Comparison of ENCODE assay signal across 27 cellular contexts in the genomic region with DNA sequence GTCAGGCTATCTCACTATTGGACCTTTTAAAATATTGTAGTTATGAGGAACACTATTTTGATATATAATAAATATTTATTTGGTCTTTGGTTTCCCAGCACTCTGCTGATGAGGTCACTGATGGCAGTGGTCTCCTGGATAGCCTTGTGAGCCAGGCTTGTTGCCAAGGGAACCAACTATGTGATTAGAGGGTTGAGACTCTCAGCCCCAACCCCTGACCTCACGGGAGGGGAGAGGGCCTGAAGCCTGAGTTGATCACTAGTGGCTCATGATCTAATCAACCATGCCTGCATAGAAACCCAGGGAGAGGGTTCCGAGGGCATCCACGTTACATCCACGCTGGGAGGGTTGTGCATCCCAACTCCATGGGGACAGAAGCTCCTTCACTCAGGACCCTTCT. TPM values are rescaled to one million over a fixed set of nuclear protein-coding genes. Genes with fewer than 3 reads are reported as not detected.
A peak's percentile ranks its signal among the peaks of the same experiment; 100 is the strongest.
DNase-seq lines count a peak whose midpoint lies in the region; ATAC-seq and TF ChIP-seq lines count a peak whose summit lies in the region.
"Had no signal": no experiment of that assay in that cellular context is flagged by ENCODE, and none has a peak within 500 bp of the region (broad histone marks: within the 10 kb centered on the region; RNA-seq: fewer than 3 reads in every experiment).

No MANE protein-coding gene starts in this region.

- H3K27me3 ChIP-seq in GM23338 (ENCODE audit: insufficient read depth) (no peaks in the 10 kb centered on the region), endodermal cell (ENCODE audit: control insufficient read depth, insufficient read depth, low read length, poor library complexity, severe bottlenecking) (no peaks in the 10 kb centered on the region), neural cell (ENCODE audit: insufficient read depth, low read depth, low read length) (no peaks in the 10 kb centered on the region)
- no peaks in the 10 kb centered on the region for H3K27me3 ChIP-seq in CD4-positive, alpha-beta T cell (ENCODE audit: control insufficient read depth, insufficient read depth, low read length)
- H3K27me3 ChIP-seq: pancreas, spleen had no signal

- intact Hi-C loops in CD4-positive, alpha-beta T cell (cut with DNase I, micrococcal nuclease), result loop anchor here in 1 of 2 experiments (10.0 kb wide), 1 partner anchor 945 kb away; a partner anchor contains a TSS

- H2AFZ ChIP-seq in GM23338, result no peak overlapping the region
- no peak overlapping the region for H2AFZ ChIP-seq in neural cell (ENCODE audit: low read depth, low read length)

- no peaks in the 10 kb centered on the region for H3K9me3 ChIP-seq in endodermal cell (ENCODE audit: control insufficient read depth, low read length)
- H3K9me3 ChIP-seq in neural cell (ENCODE audit: low read length), result no peaks in the 10 kb centered on the region
- H3K9me3 ChIP-seq in CD4-positive, alpha-beta T cell (ENCODE audit: control insufficient read depth, low read length), result no peaks in the 10 kb centered on the region
- H3K9me3 ChIP-seq: lower lobe of right lung, pancreas, SK-N-SH, spleen had no signal

- no peaks in the 10 kb centered on the region for H3K27me3 Mint-ChIP-seq in GM23338 (ENCODE audit: insufficient read depth, low read depth, poor library complexity)
- no peaks in the 10 kb centered on the region for H3K27me3 Mint-ChIP-seq in endodermal cell (ENCODE audit: insufficient read depth)
- no peaks in the 10 kb centered on the region for H3K27me3 Mint-ChIP-seq in CD4-positive, alpha-beta T cell
- H3K27me3 Mint-ChIP-seq: activated CD4-positive, alpha-beta T cell treated with anti-CD3 and anti-CD28 coated beads, Interleukin-2, amount 10 ng/mL, durations not matched to agents 24 days and 14 days; activated naive CD8-positive, alpha-beta T cell treated with anti-CD3 and anti-CD28 coated beads for 36 hours had no signal

- H3K79me2 ChIP-seq in GM23338 (replicated peaks; ENCODE audit: insufficient read depth) (peaks cover 100% of the 10 kb centered on the region), neural cell (replicated peaks; ENCODE audit: insufficient read depth, low read length) (peaks cover 88% of the 10 kb centered on the region)

- TF ChIP-seq CTCF in GM23338 (conservative IDR thresholded peaks at IDR 0.05; ENCODE audit: low read depth in 2 of 2) (no peak), endodermal cell (conservative IDR thresholded peaks at IDR 0.05) (no peak), neural cell (IDR thresholded peaks at IDR 0.05; ENCODE audit: poor library complexity, severe bottlenecking) (no peak)
- TF ChIP-seq CTCF in CD4-positive, alpha-beta T cell (IDR thresholded peaks at IDR 0.05), result no peak

- H3K9me3 Mint-ChIP-seq in GM23338, result peaks cover 3% of the 10 kb centered on the region; the same call in 1 of the 3 replicates
- H3K9me3 Mint-ChIP-seq in endodermal cell, result no peaks in the 10 kb centered on the region
- H3K9me3 Mint-ChIP-seq in CD4-positive, alpha-beta T cell, result peaks cover 2% of the 10 kb centered on the region

- H3K9me2 ChIP-seq in GM23338 (ENCODE audit: insufficient read depth) (no peaks in the 10 kb centered on the region), neural cell (ENCODE audit: insufficient read depth, low read length) (no peaks in the 10 kb centered on the region)
- H3K9me2 ChIP-seq: SK-N-SH had no signal

- H3K4me1 Mint-ChIP-seq in GM23338 (peaks cover 71% of the 10 kb centered on the region), endodermal cell (peaks cover 15% of the 10 kb centered on the region)
- peaks cover 63% of the 10 kb centered on the region for H3K4me1 Mint-ChIP-seq in CD4-positive, alpha-beta T cell (ENCODE audit: low read depth)

- WGBS in endodermal cell (ENCODE audit: insufficient coverage in 1 of 2, insufficient read length in 1 of 2), 2 experiments, result 75 to 90% methylated on average over 4 of the region's 4 CpGs

- H3F3A ChIP-seq in GM23338 (replicated peaks; ENCODE audit: low read depth) (no peaks in the 10 kb centered on the region), neural cell (ENCODE audit: insufficient read depth, low read length, poor library complexity, severe bottlenecking) (no peaks in the 10 kb centered on the region)

- H3K36me3 ChIP-seq in GM23338 (ENCODE audit: insufficient read depth), result 0 out of 2 replicates have a peak, but pooled peaks cover 7% of the 10 kb centered on the region
- peaks cover 8% of the 10 kb centered on the region for H3K36me3 ChIP-seq in endodermal cell (ENCODE audit: control insufficient read depth, insufficient read depth, low read length)
- H3K36me3 ChIP-seq in neural cell (ENCODE audit: insufficient read depth, low read length), result no peaks in the 10 kb centered on the region
- H3K36me3 ChIP-seq: lower lobe of right lung, pancreas, spleen had no signal

- no peak for TF ChIP-seq RAD21 in neural cell (conservative IDR thresholded peaks at IDR 0.05)

- no peak for TF ChIP-seq EP300 in neural cell (conservative IDR thresholded peaks at IDR 0.05; ENCODE audit: poor library complexity, severe bottlenecking)

- no peak overlapping the region for H3K27ac Mint-ChIP-seq in GM23338
- H3K27ac Mint-ChIP-seq in endodermal cell, result no peak overlapping the region
- no peak overlapping the region for H3K27ac Mint-ChIP-seq in CD4-positive, alpha-beta T cell
- H3K27ac Mint-ChIP-seq: activated CD4-positive, alpha-beta T cell treated with anti-CD3 and anti-CD28 coated beads, Interleukin-2, amount 10 ng/mL, durations not matched to agents 24 days and 14 days; activated naive CD8-positive, alpha-beta T cell treated with anti-CD3 and anti-CD28 coated beads for 36 hours had no signal

- ATAC-seq in GM23338, result peak; percentile 56
- ATAC-seq in CD4-positive, alpha-beta T cell (ENCODE audit: poor library complexity), result no peak
- ATAC-seq: lower lobe of right lung, natural killer cell, right cardiac atrium had no signal

- CTCF ChIA-PET in CD4-positive, alpha-beta T cell (lab: Charles Lee), result no interaction called here

- peak; percentile 60 for DNase-seq in GM23338 (ENCODE audit: low spot score)
- peak; percentile 28 for DNase-seq in NCI-H69 (lab: John Stamatoyannopoulos, UW)
- DNase-seq in endodermal cell, result peak; percentile 66
- DNase-seq in HPDE6-E6E7 (ENCODE audit: extremely low spot score), result no peak
- DNase-seq in CD4-positive, alpha-beta T cell, result no peak
- no peak for DNase-seq in CD1c-positive myeloid dendritic cell (ENCODE audit: extremely low spot score)
- no peak for DNase-seq in T-helper 9 cell
- DNase-seq: activated CD4-positive, alpha-beta T cell treated with anti-CD3 and anti-CD28 coated beads, Interleukin-2, amount 10 ng/mL, durations not matched to agents 24 days and 14 days; activated effector memory CD4-positive, alpha-beta T cell treated with anti-CD3 and anti-CD28 coated beads, Interleukin-2, amount 50 U/mL, for 16 hours; activated naive CD8-positive, alpha-beta T cell treated with anti-CD3 and anti-CD28 coated beads for 36 hours; activated T-cell treated with anti-CD3 and anti-CD28 coated beads, Interleukin-2, amount 50 U/mL, for 1 hour; C1 segment of cervical spinal cord; Calu3; central memory CD4-positive, alpha-beta T cell; dermis blood vessel endothelial cell; kidney; lower lobe of right lung; MV-4-11; natural killer cell; NCI-H1694; NCI-H526; SK-N-SH; spleen had no signal

- peaks cover 66% of the 10 kb centered on the region for H3K4me1 ChIP-seq in GM23338 (ENCODE audit: insufficient read depth)
- H3K4me1 ChIP-seq in endodermal cell (ENCODE audit: control insufficient read depth, insufficient read depth, low read length), result peaks cover 7% of the 10 kb centered on the region

- H4K20me1 ChIP-seq in GM23338 (replicated peaks; ENCODE audit: insufficient read depth), result peaks cover 73% of the 10 kb centered on the region
- no peaks in the 10 kb centered on the region for H4K20me1 ChIP-seq in neural cell (ENCODE audit: insufficient read depth)

- H3K4me3 ChIP-seq in GM23338 (no peak overlapping the region), endodermal cell (ENCODE audit: low read length) (no peak overlapping the region), neural cell (ENCODE audit: low read length) (no peak overlapping the region)
- H3K4me3 ChIP-seq: lower lobe of right lung, pancreas, spleen had no signal

- H3K4me2 ChIP-seq in GM23338 (no peak overlapping the region), neural cell (ENCODE audit: low read length) (no peak overlapping the region)
- H3K4me2 ChIP-seq: SK-N-SH had no signal

- peaks cover 16% of the 10 kb centered on the region for H3K36me3 Mint-ChIP-seq in GM23338 (ENCODE audit: low read depth)
- peaks cover 8% of the 10 kb centered on the region for H3K36me3 Mint-ChIP-seq in endodermal cell (ENCODE audit: low read depth)
- H3K36me3 Mint-ChIP-seq in CD4-positive, alpha-beta T cell (ENCODE audit: low read depth), result no peaks in the 10 kb centered on the region
- H3K36me3 Mint-ChIP-seq: natural killer cell had no signal

- no peak overlapping the region for H3K27ac ChIP-seq in GM23338 (ENCODE audit: low read depth)
- H3K27ac ChIP-seq in endodermal cell (ENCODE audit: low read depth, low read length), result no peak overlapping the region
- H3K27ac ChIP-seq in neural cell (ENCODE audit: low read length), result peak overlapping the region; percentile 19
- H3K27ac ChIP-seq in CD4-positive, alpha-beta T cell (ENCODE audit: low read depth, low read length), result no peak overlapping the region
- H3K27ac ChIP-seq: lower lobe of right lung, pancreas, spleen, VCaP had no signal

- H3K9ac ChIP-seq in endodermal cell (ENCODE audit: extremely low read depth, low read length, poor library complexity, severe bottlenecking), result no peak overlapping the region
- no peak overlapping the region for H3K9ac ChIP-seq in neural cell (ENCODE audit: low read length)
- H3K9ac ChIP-seq: SK-N-SH had no signal

- POLR2A ChIA-PET in CD4-positive, alpha-beta T cell (lab: Charles Lee), result interaction anchor here (1.4 kb wide), 1 partner anchor 11 kb away, joined by 5 read pairs; a partner anchor contains a TSS

- H3K4me3 Mint-ChIP-seq in GM23338 (no peak overlapping the region), endodermal cell (no peak overlapping the region)
- no peak overlapping the region for H3K4me3 Mint-ChIP-seq in CD4-positive, alpha-beta T cell
- H3K4me3 Mint-ChIP-seq: activated CD4-positive, alpha-beta T cell treated with anti-CD3 and anti-CD28 coated beads, Interleukin-2, amount 10 ng/mL, durations not matched to agents 24 days and 14 days; activated naive CD8-positive, alpha-beta T cell treated with anti-CD3 and anti-CD28 coated beads for 36 hours; natural killer cell had no signal

TF ChIP-seq in GM23338, 12 proteins besides CTCF, POLR2A, EP300 and RAD21:
- TF ChIP-seq STAT1 (IDR thresholded peaks at IDR 0.05; ENCODE audit: unreplicated experiment), result no peak

TF ChIP-seq in neural cell, 6 proteins besides CTCF, POLR2A, EP300 and RAD21 (continues in another document):
- no peak for TF ChIP-seq MXI1 (conservative IDR thresholded peaks at IDR 0.05; ENCODE audit: poor library complexity, severe bottlenecking)

RNA-seq across cellular contexts. Expression of a gene that starts 10.8 kb away (rescaled TPM):
- 28.9 and 40.8 TPM in 2 replicates for total RNA-seq in GM23338 (2014; rRNA removed; shearing (Covaris generic))
- polyA plus RNA-seq in GM23338 (2016; fragmentation: Nextera tagmentation; extraction: Ambion mirVana) (8.3 and 9.5 TPM in 2 replicates), neural cell (48.0 and 58.8 TPM in 2 replicates)
- 10 to 100 TPM; 19.4 to 21.0 TPM for total RNA-seq in endodermal cell
- polyA plus RNA-seq in endodermal cell (2013, experiment 1 of 2), result 32.9 TPM
- polyA plus RNA-seq in endodermal cell (2013, experiment 2 of 2), result 30.0 TPM
- 181 and 199 TPM in 2 replicates for polyA minus RNA-seq in neural cell
- 1 to 10 TPM; 4.8 to 4.9 TPM for total RNA-seq in CD4-positive, alpha-beta T cell

Comparison
In these comparisons a context has a peak if more than half of its experiments do, and no peak if none do; other contexts are left out.
1. DNase-seq: peak in GM23338 (single experiment), NCI-H69 (single experiment) and endodermal cell (single experiment); none in HPDE6-E6E7 (single experiment), CD4-positive, alpha-beta T cell (0 of 10), CD1c-positive myeloid dendritic cell (single experiment) and T-helper 9 cell (single experiment).